ENCODE assay signal across 19 cellular contexts in the genomic region with DNA sequence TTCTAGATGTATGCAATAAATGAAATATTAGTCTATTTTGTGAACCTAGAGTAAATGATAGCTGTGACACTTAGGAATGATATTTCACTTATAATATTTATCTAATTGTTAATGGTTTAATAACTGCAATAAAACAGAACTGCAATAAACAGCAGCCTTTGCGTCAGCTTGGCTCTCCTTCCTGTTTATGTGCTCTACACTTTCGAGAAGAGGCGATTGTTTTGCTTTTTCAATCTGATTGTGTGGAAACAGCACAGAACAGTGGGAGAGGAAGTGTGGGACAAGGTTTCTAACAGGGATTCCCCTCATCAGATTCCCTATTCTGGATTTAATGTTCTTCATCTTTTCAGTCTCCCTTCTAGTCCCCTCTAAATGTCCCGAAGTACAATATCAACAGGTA. TPM values are rescaled to one million over a fixed set of nuclear protein-coding genes. Genes with fewer than 3 reads are reported as not detected.
DNase-seq lines count a peak whose midpoint lies in the region; ATAC-seq and FAIRE-seq lines count a peak whose summit lies in the region.
"Had no signal": no experiment of that assay in that cellular context is flagged by ENCODE, and none has a peak within 500 bp of the region (broad histone marks: within the 10 kb centered on the region; RNA-seq: fewer than 3 reads in every experiment).

No MANE protein-coding gene starts in this region.

- ATAC-seq in GM21515 (IDR thresholded peaks at IDR 0.05; ENCODE audit: unreplicated experiment) = no peak
- ATAC-seq: HepG2 had no signal

- H3K27me3 ChIP-seq in duodenal mucosa (ENCODE audit: control insufficient read depth in 1 of 2, insufficient read depth in 2 of 2, low read length in 2 of 2) = no peaks in the 10 kb centered on the region
- H3K27me3 ChIP-seq in small intestine (ENCODE audit: control insufficient read depth in 2 of 2, insufficient read depth in 2 of 2, low read length in 2 of 2) = no peaks in the 10 kb centered on the region
- H3K27me3 ChIP-seq: BLaER1 treated with 17β-estradiol and CSF1 and Interleukin-3, amounts not matched to agents 10 nM and 100 nM had no signal

- no peak overlapping the region for H3K9ac ChIP-seq in duodenal mucosa (ENCODE audit: low read depth in 1 of 2, low read length in 2 of 2)
- H3K9ac ChIP-seq: BLaER1 treated with 17β-estradiol and CSF1 and Interleukin-3, amounts not matched to agents 10 nM and 100 nM had no signal

- H3K9me3 ChIP-seq in duodenal mucosa (ENCODE audit: control insufficient read depth in 1 of 2, low read length in 2 of 2) = no peaks in the 10 kb centered on the region
- H3K9me3 ChIP-seq in small intestine (ENCODE audit: control insufficient read depth, low read depth) = no peaks in the 10 kb centered on the region
- H3K9me3 ChIP-seq: BLaER1 treated with 17β-estradiol and CSF1 and Interleukin-3, amounts not matched to agents 10 nM and 100 nM; HAP-1 had no signal

- 10 to 28% (median 24%) methylated on average over 4 of the region's 4 CpGs for WGBS in small intestine, 3 donors

- DNase-seq in RPMI7951 (ENCODE audit: low read depth) = peak; percentile 16
- peak; percentile 15 for DNase-seq in iris pigment epithelial cell (ENCODE audit: low read depth)
- DNase-seq in small intestine = peak; percentile 86
- DNase-seq in NCI-H2029 treated with DMSO at 0.1 percent for 48 hours (lab: John Stamatoyannopoulos, UW) = no peak
- DNase-seq in activated CD8-positive, alpha-beta memory T cell treated with anti-CD3 and anti-CD28 coated beads for 24 hours = no peak
- DNase-seq in activated naive CD4-positive, alpha-beta T cell treated with anti-CD3 and anti-CD28 coated beads, Interleukin-2, amount 50 U/mL, for 16 hours = no peak
- DNase-seq: ACHN; CD4-positive, CD25-positive, alpha-beta regulatory T cell; DMS 273 treated with DMSO at 0.1 percent for 48 hours; DMS79; GOT3 had no signal

- H3K27ac ChIP-seq in duodenal mucosa (ENCODE audit: low read depth, low read length) (peak overlapping the region; percentile 40), small intestine (ENCODE audit: low read depth in 1 of 2, low read length in 1 of 2) (peak overlapping the region; percentile 54 to 78)
- H3K27ac ChIP-seq: BLaER1 treated with 17β-estradiol and CSF1 and Interleukin-3, amounts not matched to agents 10 nM and 100 nM had no signal

- H3K36me3 ChIP-seq in duodenal mucosa (ENCODE audit: control insufficient read depth in 1 of 2, insufficient read depth in 2 of 2, low read length in 2 of 2) = no peaks in the 10 kb centered on the region
- no peaks in the 10 kb centered on the region for H3K36me3 ChIP-seq in small intestine (ENCODE audit: control insufficient read depth in 2 of 2, insufficient read depth in 2 of 2, low read length in 2 of 2)
- H3K36me3 ChIP-seq: BLaER1 treated with 17β-estradiol and CSF1 and Interleukin-3, amounts not matched to agents 10 nM and 100 nM; HAP-1 had no signal

- H3K4me3 ChIP-seq in duodenal mucosa (ENCODE audit: low read depth in 1 of 2, low read length in 2 of 2) (peak overlapping the region; percentile 53 to 55), small intestine (ENCODE audit: low read depth in 1 of 2, low read length in 2 of 2) (no peak overlapping the region)
- H3K4me3 ChIP-seq: BLaER1 treated with 17β-estradiol and CSF1 and Interleukin-3, amounts not matched to agents 10 nM and 100 nM; HAP-1 had no signal

- no peak for FAIRE-seq in small intestine (lab: Jason Lieb, UNC)
- FAIRE-seq: GM12891, HepG2, HTR-8/SVneo had no signal

- H3K4me1 ChIP-seq in duodenal mucosa (ENCODE audit: control insufficient read depth in 1 of 2, insufficient read depth in 2 of 2, low read length in 2 of 2) (peaks cover 0 to 18% of the 10 kb centered on the region in 2 donors), small intestine (ENCODE audit: control insufficient read depth in 2 of 2, insufficient read depth in 1 of 2, low read depth in 1 of 2, low read length in 1 of 2) (peaks cover 2 to 3% of the 10 kb centered on the region in 2 donors)
- H3K4me1 ChIP-seq: BLaER1 treated with 17β-estradiol and CSF1 and Interleukin-3, amounts not matched to agents 10 nM and 100 nM had no signal

RNA-seq across cellular contexts. Expression of gene TRPC4, which starts 17.3 kb away (rescaled TPM):
- 1.5 and 1.6 TPM in 2 replicates for total RNA-seq in RPMI7951 (2014; rRNA removed; shearing (Covaris generic))
- under 1 TPM in 2 of 3 donors, not detected in 1; 0.18 to 0.27 TPM for polyA plus RNA-seq in small intestine
- total RNA-seq: CD4-positive, CD25-positive, alpha-beta regulatory T cell; G401; HepG2 had no signal
- polyA plus RNA-seq: CD4-positive, CD25-positive, alpha-beta regulatory T cell; HepG2 had no signal

Comparison
In these comparisons a context has a peak if more than half of its experiments do, and no peak if none do; other contexts are left out.
1. DNase-seq: peak in RPMI7951 (single experiment), iris pigment epithelial cell (single experiment) and small intestine (single experiment); none in NCI-H2029 treated with DMSO at 0.1 percent for 48 hours (single experiment), activated CD8-positive, alpha-beta memory T cell treated with anti-CD3 and anti-CD28 coated beads for 24 hours (single experiment) and activated naive CD4-positive, alpha-beta T cell treated with anti-CD3 and anti-CD28 coated beads, Interleukin-2, amount 50 U/mL, for 16 hours (single experiment).
2. H3K4me3 ChIP-seq: peak in duodenal mucosa (2 of 2); none in small intestine (0 of 2).